7 cellular contexts compared by ENCODE assay signal in genomic region chr13:31614704-31615103, GRCh38.
"Had no signal": no experiment of that assay in that cellular context is flagged by ENCODE, and none has a peak within 500 bp of the region (broad histone marks: within the 10 kb centered on the region; RNA-seq: fewer than 3 reads in every experiment).

No MANE protein-coding gene starts in this region.

- H3K27ac Mint-ChIP-seq: H9, HFFc6 had no signal

- DNase-seq: GOT3, H7, H9, HCEC 1CT, HFFc6 had no signal

- H3K9me3 ChIP-seq: HAP-1 had no signal

- H3K4me1 Mint-ChIP-seq: H9 had no signal

- H3K4me3 Mint-ChIP-seq: H9, HFFc6 had no signal

- H3K9me3 Mint-ChIP-seq: HFFc6 had no signal

- H3K36me3 ChIP-seq: HAP-1 had no signal

- H3K4me3 ChIP-seq: HAP-1 had no signal

- ATAC-seq: HCT116 had no signal
